In the genomic region with DNA sequence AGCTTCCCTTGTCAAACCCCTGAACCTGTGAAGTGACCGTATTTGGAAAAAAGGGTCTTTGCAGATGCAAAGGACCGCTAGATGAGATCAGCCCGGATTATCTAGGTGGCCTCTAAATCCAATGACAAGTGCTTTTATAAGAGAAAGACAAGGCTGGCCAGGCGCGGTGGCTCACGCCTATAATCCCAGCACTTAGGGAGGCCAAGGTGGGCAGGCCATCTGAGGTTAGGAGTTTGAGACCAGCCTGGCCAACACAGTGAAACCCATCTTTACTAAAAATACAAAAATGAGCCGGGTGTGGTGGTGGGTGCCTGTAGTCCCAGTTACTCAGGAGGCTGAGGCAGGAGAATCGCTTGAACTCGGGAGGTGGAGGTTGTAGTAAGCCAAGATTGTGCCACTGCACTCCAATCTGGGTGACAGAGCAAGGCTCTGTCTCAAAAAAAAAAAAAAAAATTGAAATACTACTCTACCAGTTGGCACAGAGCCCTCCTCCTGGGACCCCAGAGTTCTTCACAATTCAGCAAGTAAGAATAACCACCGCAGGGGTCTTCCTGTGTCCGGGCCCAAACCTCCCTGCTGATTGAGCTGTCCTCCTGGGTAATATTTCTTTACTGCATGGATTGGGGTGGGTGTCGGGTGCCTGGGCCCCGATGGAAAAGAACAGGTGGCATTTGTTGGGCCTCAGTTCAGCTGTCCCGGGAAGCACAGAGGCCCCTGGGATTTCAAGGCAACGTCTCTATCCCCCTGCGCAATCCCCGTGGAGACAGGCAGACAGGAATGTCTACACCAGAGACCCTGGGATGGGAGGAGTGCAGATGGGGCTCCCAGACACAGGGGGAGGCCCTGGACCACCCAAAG, we compare ENCODE assay signal across 17 cellular contexts. TPM values are rescaled to one million over a fixed set of nuclear protein-coding genes. Genes with fewer than 3 reads are reported as not detected.
DNase-seq lines count a peak whose midpoint lies in the region; ATAC-seq and TF ChIP-seq lines count a peak whose summit lies in the region.
"Had no signal": no experiment of that assay in that cellular context is flagged by ENCODE, and none has a peak within 500 bp of the region (broad histone marks: within the 10 kb centered on the region; RNA-seq: fewer than 3 reads in every experiment).

No MANE protein-coding gene starts in this region.

- H3K4me3 ChIP-seq in skeletal muscle cell (ENCODE audit: low read depth, low read length) = no peak overlapping the region

- no peak for DNase-seq in activated CD8-positive, alpha-beta T cell treated with anti-CD3 and anti-CD28 coated beads, Interleukin-2, amount 10 ng/mL, durations not matched to agents 7 days and 5 days
- DNase-seq in activated CD8-positive, alpha-beta T cell treated with anti-CD3 and anti-CD28 coated beads for 36 hours = no peak
- peak; percentile 82 for DNase-seq in NCI-H2171 treated with DMSO at 0.1 percent for 48 hours (lab: John Stamatoyannopoulos, UW)
- peak; percentile 67 for DNase-seq in ecto neural progenitor cell (ENCODE audit: low spot score)
- DNase-seq in skeletal muscle cell (ENCODE audit: low read depth) = peak; percentile 17
- no peak for DNase-seq in GDM1 (lab: John Stamatoyannopoulos, UW)
- no peak for DNase-seq in KG1 (lab: John Stamatoyannopoulos, UW)
- no peak for DNase-seq in islet precursor cell
- DNase-seq: 8988T, Caco-2, NCI-H146, NCI-H2107, NCI-H748 treated with DMSO at 0.1 percent for 48 hours, SHP77 treated with DMSO at 0.1 percent for 48 hours had no signal

- no peak overlapping the region for H3K4me3 Mint-ChIP-seq in activated CD8-positive, alpha-beta T cell treated with anti-CD3 and anti-CD28 coated beads, Interleukin-2, amount 10 ng/mL, durations not matched to agents 7 days and 5 days
- no peak overlapping the region for H3K4me3 Mint-ChIP-seq in activated CD8-positive, alpha-beta T cell treated with anti-CD3 and anti-CD28 coated beads for 36 hours

- TF ChIP-seq CTCF in activated CD8-positive, alpha-beta T cell treated with anti-CD3 and anti-CD28 coated beads for 36 hours (IDR thresholded peaks at IDR 0.05) = no peak

- H3K9me3 Mint-ChIP-seq in activated CD8-positive, alpha-beta T cell treated with anti-CD3 and anti-CD28 coated beads, Interleukin-2, amount 10 ng/mL, durations not matched to agents 7 days and 5 days (ENCODE audit: insufficient read depth) = no peaks in the 10 kb centered on the region
- H3K9me3 Mint-ChIP-seq in activated CD8-positive, alpha-beta T cell treated with anti-CD3 and anti-CD28 coated beads for 36 hours = no peaks in the 10 kb centered on the region

- no peaks in the 10 kb centered on the region for H3K27me3 Mint-ChIP-seq in activated CD8-positive, alpha-beta T cell treated with anti-CD3 and anti-CD28 coated beads, Interleukin-2, amount 10 ng/mL, durations not matched to agents 7 days and 5 days (ENCODE audit: low read depth)
- H3K27me3 Mint-ChIP-seq in activated CD8-positive, alpha-beta T cell treated with anti-CD3 and anti-CD28 coated beads for 36 hours = no peaks in the 10 kb centered on the region

- peak overlapping the region; percentile 50 for H3K27ac Mint-ChIP-seq in activated CD8-positive, alpha-beta T cell treated with anti-CD3 and anti-CD28 coated beads, Interleukin-2, amount 10 ng/mL, durations not matched to agents 7 days and 5 days
- H3K27ac Mint-ChIP-seq in activated CD8-positive, alpha-beta T cell treated with anti-CD3 and anti-CD28 coated beads for 36 hours = no peak overlapping the region

- CTCF ChIA-PET in activated CD8-positive, alpha-beta T cell treated with anti-CD3 and anti-CD28 coated beads, Interleukin-2, amount 10 ng/mL, durations not matched to agents 7 days and 5 days (lab: Charles Lee) = no interaction called here
- CTCF ChIA-PET in activated CD8-positive, alpha-beta T cell treated with anti-CD3 and anti-CD28 coated beads for 36 hours (lab: Charles Lee) = no interaction called here

- H3K4me1 Mint-ChIP-seq in activated CD8-positive, alpha-beta T cell treated with anti-CD3 and anti-CD28 coated beads, Interleukin-2, amount 10 ng/mL, durations not matched to agents 7 days and 5 days (ENCODE audit: low read depth) = peaks cover 20% of the 10 kb centered on the region
- H3K4me1 Mint-ChIP-seq in activated CD8-positive, alpha-beta T cell treated with anti-CD3 and anti-CD28 coated beads for 36 hours (ENCODE audit: low read depth) = peaks cover 9% of the 10 kb centered on the region

- intact Hi-C loops in activated CD8-positive, alpha-beta T cell treated with anti-CD3 and anti-CD28 coated beads for 36 hours (cut with micrococcal nuclease) = no loop called here

- POLR2A ChIA-PET in activated CD8-positive, alpha-beta T cell treated with anti-CD3 and anti-CD28 coated beads, Interleukin-2, amount 10 ng/mL, durations not matched to agents 7 days and 5 days (lab: Charles Lee) = no interaction called here
- POLR2A ChIA-PET in activated CD8-positive, alpha-beta T cell treated with anti-CD3 and anti-CD28 coated beads for 36 hours (lab: Charles Lee) = interaction anchor here (0.6 kb wide), 1 partner anchor 28 kb away, joined by 3 read pairs; no protein-coding TSS in a partner anchor

- ATAC-seq in activated CD8-positive, alpha-beta T cell treated with anti-CD3 and anti-CD28 coated beads, Interleukin-2, amount 10 ng/mL, durations not matched to agents 7 days and 5 days = no peak
- ATAC-seq in activated CD8-positive, alpha-beta T cell treated with anti-CD3 and anti-CD28 coated beads for 36 hours = no peak
- ATAC-seq: HCT116, Panc1 had no signal

- no peaks in the 10 kb centered on the region for H3K36me3 Mint-ChIP-seq in activated CD8-positive, alpha-beta T cell treated with anti-CD3 and anti-CD28 coated beads, Interleukin-2, amount 10 ng/mL, durations not matched to agents 7 days and 5 days (ENCODE audit: low read depth)
- H3K36me3 Mint-ChIP-seq in activated CD8-positive, alpha-beta T cell treated with anti-CD3 and anti-CD28 coated beads for 36 hours (ENCODE audit: low read depth) = no peaks in the 10 kb centered on the region
- H3K36me3 Mint-ChIP-seq: CD14-positive monocyte had no signal

RNA-seq across cellular contexts. Expression of a gene that starts 32.3 kb away (rescaled TPM):
- 10 to 100 TPM; 24.9 to 26.5 TPM for total RNA-seq in activated CD8-positive, alpha-beta T cell treated with anti-CD3 and anti-CD28 coated beads, Interleukin-2, amount 10 ng/mL, durations not matched to agents 7 days and 5 days
- total RNA-seq in activated CD8-positive, alpha-beta T cell treated with anti-CD3 and anti-CD28 coated beads for 36 hours = 10 to 100 TPM; 17.8 to 18.4 TPM

RNA-seq across cellular contexts. Expression of a gene that starts 38.0 kb away (rescaled TPM):
- 1 to 10 TPM; 5.9 to 6.0 TPM for total RNA-seq in activated CD8-positive, alpha-beta T cell treated with anti-CD3 and anti-CD28 coated beads, Interleukin-2, amount 10 ng/mL, durations not matched to agents 7 days and 5 days
- 1 to 10 TPM; 4.3 to 4.9 TPM for total RNA-seq in activated CD8-positive, alpha-beta T cell treated with anti-CD3 and anti-CD28 coated beads for 36 hours

RNA-seq across cellular contexts. Expression of a gene that starts 46.8 kb away (rescaled TPM):
- total RNA-seq in activated CD8-positive, alpha-beta T cell treated with anti-CD3 and anti-CD28 coated beads, Interleukin-2, amount 10 ng/mL, durations not matched to agents 7 days and 5 days = 10 to 100 TPM; 24.1 to 27.0 TPM
- 10 to 100 TPM; 27.1 to 31.5 TPM for total RNA-seq in activated CD8-positive, alpha-beta T cell treated with anti-CD3 and anti-CD28 coated beads for 36 hours

RNA-seq across cellular contexts. Expression of a gene that starts 52.2 kb away (rescaled TPM):
- 100 to 1,000 TPM; 204 to 213 TPM for total RNA-seq in activated CD8-positive, alpha-beta T cell treated with anti-CD3 and anti-CD28 coated beads, Interleukin-2, amount 10 ng/mL, durations not matched to agents 7 days and 5 days
- total RNA-seq in activated CD8-positive, alpha-beta T cell treated with anti-CD3 and anti-CD28 coated beads for 36 hours = 100 to 1,000 TPM; 174 to 180 TPM

Comparison
In these comparisons a context has a peak if more than half of its experiments do, and no peak if none do; other contexts are left out.
1. DNase-seq: peak in NCI-H2171 treated with DMSO at 0.1 percent for 48 hours (single experiment), ecto neural progenitor cell (single experiment) and skeletal muscle cell (single experiment); none in activated CD8-positive, alpha-beta T cell treated with anti-CD3 and anti-CD28 coated beads, Interleukin-2, amount 10 ng/mL, durations not matched to agents 7 days and 5 days (single experiment), activated CD8-positive, alpha-beta T cell treated with anti-CD3 and anti-CD28 coated beads for 36 hours (single experiment), GDM1 (single experiment), KG1 (single experiment) and islet precursor cell (single experiment).